Comparison of ENCODE assay signal across 1 cellular context in the genomic region with DNA sequence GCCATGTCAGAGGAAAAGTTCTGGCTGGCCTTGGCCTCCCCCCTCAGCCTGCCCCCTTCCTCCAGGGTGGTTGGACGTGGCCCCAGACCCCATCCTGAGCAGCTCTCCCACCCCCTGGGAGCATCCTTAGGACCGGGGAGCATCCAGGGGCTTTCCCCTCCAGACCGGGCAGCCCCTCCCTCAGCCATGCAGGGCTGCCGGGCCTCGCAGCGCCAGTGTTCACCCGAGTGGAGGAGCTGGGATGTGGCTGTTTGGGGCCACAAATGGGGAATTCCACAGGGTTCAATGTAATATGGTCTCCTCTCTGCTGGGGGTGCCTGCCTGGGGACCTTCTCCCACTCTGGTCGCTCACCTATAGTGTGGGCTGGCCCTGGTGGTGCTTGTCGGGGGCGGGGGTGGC.
TF ChIP-seq lines count a peak whose summit lies in the region.

No MANE protein-coding gene starts in this region.

TF ChIP-seq in GM12891, 5 proteins besides CTCF, POLR2A, EP300 and RAD21:
- TF ChIP-seq PAX5 (IDR thresholded peaks at IDR 0.05; ENCODE audit: insufficient read depth, low read length, severe bottlenecking) (no peak), POU2F2 (IDR thresholded peaks at IDR 0.05; ENCODE audit: low read depth, low read length) (no peak), SPI1 (IDR thresholded peaks at IDR 0.05; ENCODE audit: low read depth, low read length) (no peak), POLR2AphosphoS5 (IDR thresholded peaks at IDR 0.05; ENCODE audit: low read depth, low read length) (no peak)
